Comparison of ENCODE assay signal across 24 cellular contexts in the genomic region with DNA sequence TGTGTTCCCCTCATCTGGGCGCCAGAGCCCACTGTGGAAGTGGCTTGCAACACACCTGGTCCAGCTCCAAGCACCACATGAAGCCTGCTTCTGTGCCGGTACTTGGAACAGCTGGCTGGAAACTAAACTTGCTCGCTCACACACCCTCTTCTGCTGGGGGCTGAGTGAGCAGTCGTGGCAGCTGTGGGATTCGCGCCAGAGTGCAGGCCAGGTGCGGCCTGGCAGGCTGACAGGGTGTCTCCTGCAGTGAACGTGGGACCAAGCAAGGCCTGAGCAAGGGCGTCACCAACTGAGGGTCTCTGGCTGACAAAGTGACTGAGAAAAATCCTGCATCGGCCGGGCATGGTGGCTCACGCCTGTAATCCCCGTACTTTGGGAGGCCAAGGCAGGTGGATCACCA. TPM values are rescaled to one million over a fixed set of nuclear protein-coding genes. Genes with fewer than 3 reads are reported as not detected.
"Had no signal": no experiment of that assay in that cellular context is flagged by ENCODE, and none has a peak within 500 bp of the region (broad histone marks: within the 10 kb centered on the region; RNA-seq: fewer than 3 reads in every experiment).

No MANE protein-coding gene starts in this region.

- H3K9me3 Mint-ChIP-seq: nephron progenitor cell had no signal

- H3K4me2 ChIP-seq: hepatocyte had no signal

- H3K4me1 Mint-ChIP-seq: memory B cell; naive thymus-derived CD4-positive, alpha-beta T cell had no signal

- ATAC-seq: left cardiac atrium; naive thymus-derived CD4-positive, alpha-beta T cell; sciatic nerve had no signal

- H3K9me3 ChIP-seq: colonic mucosa, left ventricle myocardium inferior, lower lobe of right lung, neutrophil, stomach, thoracic aorta, transverse colon had no signal

- H3K4me1 ChIP-seq: colonic mucosa, left ventricle myocardium inferior, lower lobe of right lung, stomach, transverse colon had no signal

- H3K4me3 Mint-ChIP-seq: memory B cell; naive thymus-derived CD4-positive, alpha-beta T cell; nephron progenitor cell had no signal

- H2AFZ ChIP-seq: hepatocyte had no signal

- H3K27ac ChIP-seq: colonic mucosa, hepatocyte, left ventricle myocardium inferior, lower lobe of right lung, neutrophil, skin epidermis, stomach, thoracic aorta, transverse colon had no signal

- H3K36me3 ChIP-seq: colonic mucosa, left ventricle myocardium inferior, lower lobe of right lung, neutrophil, stomach, thoracic aorta, transverse colon had no signal

- H3K27ac Mint-ChIP-seq: memory B cell; naive thymus-derived CD4-positive, alpha-beta T cell had no signal

- DNase-seq: colonic mucosa; effector CD4-positive, alpha-beta T cell; foreskin melanocyte; head of caudate nucleus; kidney; left cardiac atrium; left ventricle myocardium inferior; lower lobe of right lung; naive thymus-derived CD4-positive, alpha-beta T cell; nephron progenitor cell; posterior cingulate gyrus; stimulated activated CD4-positive, alpha-beta T cell treated with anti-CD3 and anti-CD28 coated beads, Interleukin-2, amount 100 ng/mL, for 24 hours; stimulated activated naive CD4-positive, alpha-beta T cell; stomach; substantia nigra; transverse colon had no signal

- H3K79me2 ChIP-seq: hepatocyte had no signal

- H3K36me3 Mint-ChIP-seq: memory B cell had no signal

- H3K4me3 ChIP-seq: colonic mucosa, hepatocyte, left ventricle myocardium inferior, lower lobe of right lung, skin epidermis, stomach, thoracic aorta, transverse colon had no signal

- H3K27me3 ChIP-seq: colonic mucosa, hepatocyte, neutrophil, stomach, transverse colon had no signal

RNA-seq across cellular contexts. Expression of gene SMC1B, which starts 15.2 kb away (rescaled TPM):
- total RNA-seq: hepatocyte, kidney, left cardiac atrium, left ventricle myocardium inferior, lower lobe of right lung, osteocyte, sciatic nerve, stomach, thoracic aorta, transverse colon had no signal
- polyA plus RNA-seq: naive thymus-derived CD4-positive, alpha-beta T cell; urinary bladder had no signal

RNA-seq across cellular contexts. Expression of gene RIBC2, which starts 15.3 kb away (rescaled TPM):
- total RNA-seq: left ventricle myocardium inferior, transverse colon had no signal
- polyA plus RNA-seq: naive thymus-derived CD4-positive, alpha-beta T cell had no signal
